ENCODE assay signal across 8 cellular contexts in the genomic region with DNA sequence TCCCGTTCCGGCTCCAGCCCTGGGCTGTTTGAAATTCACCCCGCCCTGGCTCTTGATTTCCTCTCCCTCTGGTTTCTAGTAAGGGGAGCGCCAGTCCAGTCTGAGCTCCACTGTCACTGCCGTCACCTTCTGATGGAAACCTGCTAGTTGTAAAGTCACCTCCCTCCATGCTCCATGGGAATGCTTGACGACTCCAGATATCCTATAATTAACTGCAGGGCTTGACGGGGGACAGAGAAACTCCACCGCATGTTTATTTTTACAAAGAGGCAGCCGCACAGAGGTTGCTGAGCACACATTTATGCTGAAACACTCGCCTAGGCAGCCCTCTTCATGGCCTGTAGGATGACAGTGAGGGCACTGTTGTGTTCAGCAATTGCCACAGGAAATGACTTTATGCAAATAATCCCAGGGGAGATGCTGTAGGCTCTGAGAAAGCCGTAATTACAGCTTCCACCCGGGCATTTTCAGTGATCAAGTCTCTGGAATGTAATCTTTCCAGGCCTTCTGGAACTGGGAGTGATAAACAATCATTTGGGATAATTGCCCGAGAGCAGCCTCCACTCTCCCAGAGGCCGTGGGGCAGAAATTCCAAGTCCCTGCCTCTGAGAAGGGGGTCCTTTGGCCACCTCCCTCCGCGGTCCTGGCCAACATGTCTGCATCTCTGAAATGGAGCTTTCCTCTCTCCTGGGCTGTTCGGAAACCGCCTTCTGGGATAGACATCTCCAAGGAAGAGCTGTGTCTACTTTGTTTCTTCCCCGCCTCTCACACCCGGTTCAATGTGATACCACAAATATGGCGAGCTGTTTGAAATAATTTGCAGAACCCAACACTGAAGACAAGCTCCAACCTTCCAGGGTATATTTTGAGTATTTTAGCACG.
A peak's percentile ranks its signal among the peaks of the same experiment; 100 is the strongest.
DNase-seq lines count a peak whose midpoint lies in the region; ATAC-seq and TF ChIP-seq lines count a peak whose summit lies in the region.

No MANE protein-coding gene starts in this region.

- H3K4me1 Mint-ChIP-seq in activated B cell treated with CpG ODN at 0.5 μM for 24 hours (peaks cover 58% of the 10 kb centered on the region), nephron (peaks cover 31% of the 10 kb centered on the region)
- peaks cover 13% of the 10 kb centered on the region for H3K4me1 Mint-ChIP-seq in activated CD8-positive, alpha-beta T cell treated with anti-CD3 and anti-CD28 coated beads, Interleukin-2, amount 10 ng/mL, durations not matched to agents 7 days and 5 days (ENCODE audit: low read depth)
- H3K4me1 Mint-ChIP-seq in stimulated activated effector memory CD8-positive, alpha-beta T cell treated with anti-CD3 and anti-CD28 coated beads, Interleukin-12 subunit alpha, Interleukin-12 subunit beta, amount 100 ng/mL, for 72 hours: peaks cover 17% of the 10 kb centered on the region

- H2AFZ ChIP-seq in mammary epithelial cell (ENCODE audit: low read depth, low read length): no peak overlapping the region

- H3K9me3 ChIP-seq in breast epithelium: no peaks in the 10 kb centered on the region
- H3K9me3 ChIP-seq in mammary epithelial cell (replicated peaks; ENCODE audit: insufficient read depth, low read length): no peaks in the 10 kb centered on the region

- dilution Hi-C loops in mammary epithelial cell (cut with HindIII; ENCODE audit: low sequenced_read_pairs): no loop called here

- 94% methylated on average over 21 of the region's 22 CpGs for WGBS in mammary epithelial cell (ENCODE audit: low coverage, missing lambda C conversion rate)

- H3K9ac ChIP-seq in mammary epithelial cell (ENCODE audit: insufficient read depth, low read length): no peak overlapping the region

- DNase-seq in breast epithelium (ENCODE audit: low spot score in 2 of 2) (no peak), mammary epithelial cell (no peak), activated B cell treated with CpG ODN at 0.5 μM for 24 hours (no peak), hippocampal formation (lab: John Stamatoyannopoulos, UW) (no peak)
- DNase-seq in activated CD8-positive, alpha-beta T cell treated with anti-CD3 and anti-CD28 coated beads, Interleukin-2, amount 10 ng/mL, durations not matched to agents 7 days and 5 days: no peak
- DNase-seq in stimulated activated effector memory CD8-positive, alpha-beta T cell treated with anti-CD3 and anti-CD28 coated beads, Interleukin-12 subunit alpha, Interleukin-12 subunit beta, amount 100 ng/mL, for 72 hours (ENCODE audit: low spot score in 2 of 2): no peak

- H4K20me1 ChIP-seq in mammary epithelial cell (ENCODE audit: insufficient read depth, low read length): no peaks in the 10 kb centered on the region

- peaks cover 0 to 8% of the 10 kb centered on the region in 2 donors for H3K4me1 ChIP-seq in breast epithelium
- H3K4me1 ChIP-seq in mammary epithelial cell (ENCODE audit: insufficient read depth, low read length): peaks cover 22% of the 10 kb centered on the region

- in situ Hi-C loops in mammary epithelial cell (cut with MboI; ENCODE audit: low sequenced_read_pairs in 2 of 2): no loop called here

- H3K36me3 Mint-ChIP-seq in activated B cell treated with CpG ODN at 0.5 μM for 24 hours (ENCODE audit: low read depth) (no peaks in the 10 kb centered on the region), nephron (ENCODE audit: low read depth) (no peaks in the 10 kb centered on the region)
- no peaks in the 10 kb centered on the region for H3K36me3 Mint-ChIP-seq in activated CD8-positive, alpha-beta T cell treated with anti-CD3 and anti-CD28 coated beads, Interleukin-2, amount 10 ng/mL, durations not matched to agents 7 days and 5 days (ENCODE audit: low read depth)
- H3K36me3 Mint-ChIP-seq in stimulated activated effector memory CD8-positive, alpha-beta T cell treated with anti-CD3 and anti-CD28 coated beads, Interleukin-12 subunit alpha, Interleukin-12 subunit beta, amount 100 ng/mL, for 72 hours: no peaks in the 10 kb centered on the region

- peak overlapping the region; percentile 14 to 54 for H3K27ac ChIP-seq in breast epithelium
- H3K27ac ChIP-seq in mammary epithelial cell (ENCODE audit: insufficient read depth, low read depth, low read length): no peak overlapping the region

- H3K27me3 Mint-ChIP-seq in activated B cell treated with CpG ODN at 0.5 μM for 24 hours: no peaks in the 10 kb centered on the region
- H3K27me3 Mint-ChIP-seq in nephron (ENCODE audit: low read depth): peaks cover 4% of the 10 kb centered on the region
- peaks cover 14% of the 10 kb centered on the region for H3K27me3 Mint-ChIP-seq in activated CD8-positive, alpha-beta T cell treated with anti-CD3 and anti-CD28 coated beads, Interleukin-2, amount 10 ng/mL, durations not matched to agents 7 days and 5 days (ENCODE audit: low read depth)

- TF ChIP-seq CTCF in breast epithelium (IDR thresholded peaks at IDR 0.05) (no peak), mammary epithelial cell (conservative IDR thresholded peaks at IDR 0.05 in 1 of 2, IDR thresholded peaks at IDR 0.05 in 1 of 2; ENCODE audit: extremely low read depth in 1 of 2, insufficient read depth in 1 of 2, low read depth in 1 of 2, low read length in 2 of 2) (no peak), activated B cell treated with CpG ODN at 0.5 μM for 24 hours (IDR thresholded peaks at IDR 0.05) (no peak), nephron (IDR thresholded peaks at IDR 0.05; ENCODE audit: unreplicated experiment in 3 of 3) (no peak)

- H3K27me3 ChIP-seq in breast epithelium: no peaks in the 10 kb centered on the region
- H3K27me3 ChIP-seq in mammary epithelial cell (ENCODE audit: insufficient read depth, low read length): no peaks in the 10 kb centered on the region

- H3K79me2 ChIP-seq in mammary epithelial cell (ENCODE audit: insufficient read depth, low read length): no peaks in the 10 kb centered on the region

- H3K36me3 ChIP-seq in breast epithelium (no peaks in the 10 kb centered on the region), mammary epithelial cell (ENCODE audit: insufficient read depth, low read length) (no peaks in the 10 kb centered on the region)

- BruUV-seq in mammary epithelial cell (replicated peaks; lab: Mats Ljungman, UMichigan): no TSS peak

- ATAC-seq in HG02981 (IDR thresholded peaks at IDR 0.05; ENCODE audit: unreplicated experiment) (peak; percentile 88), activated B cell treated with CpG ODN at 0.5 μM for 24 hours (ENCODE audit: low read depth) (peak; percentile 87)
- ATAC-seq in activated CD8-positive, alpha-beta T cell treated with anti-CD3 and anti-CD28 coated beads, Interleukin-2, amount 10 ng/mL, durations not matched to agents 7 days and 5 days: no peak
- ATAC-seq in stimulated activated effector memory CD8-positive, alpha-beta T cell treated with anti-CD3 and anti-CD28 coated beads, Interleukin-12 subunit alpha, Interleukin-12 subunit beta, amount 100 ng/mL, for 72 hours: no peak

- H3K9me3 Mint-ChIP-seq in activated B cell treated with CpG ODN at 0.5 μM for 24 hours (peaks cover 15% of the 10 kb centered on the region), nephron (peaks cover 5% of the 10 kb centered on the region)
- no peaks in the 10 kb centered on the region for H3K9me3 Mint-ChIP-seq in activated CD8-positive, alpha-beta T cell treated with anti-CD3 and anti-CD28 coated beads, Interleukin-2, amount 10 ng/mL, durations not matched to agents 7 days and 5 days (ENCODE audit: insufficient read depth)
- peaks cover 8% of the 10 kb centered on the region for H3K9me3 Mint-ChIP-seq in stimulated activated effector memory CD8-positive, alpha-beta T cell treated with anti-CD3 and anti-CD28 coated beads, Interleukin-12 subunit alpha, Interleukin-12 subunit beta, amount 100 ng/mL, for 72 hours

- H3K27ac Mint-ChIP-seq in activated B cell treated with CpG ODN at 0.5 μM for 24 hours: peak overlapping the region; percentile 87
- peak overlapping the region; percentile 79 to 96 (median 91) for H3K27ac Mint-ChIP-seq in nephron
- H3K27ac Mint-ChIP-seq in activated CD8-positive, alpha-beta T cell treated with anti-CD3 and anti-CD28 coated beads, Interleukin-2, amount 10 ng/mL, durations not matched to agents 7 days and 5 days: no peak overlapping the region
- H3K27ac Mint-ChIP-seq in stimulated activated effector memory CD8-positive, alpha-beta T cell treated with anti-CD3 and anti-CD28 coated beads, Interleukin-12 subunit alpha, Interleukin-12 subunit beta, amount 100 ng/mL, for 72 hours: no peak overlapping the region

- H3K4me2 ChIP-seq in mammary epithelial cell (ENCODE audit: insufficient read depth, low read depth, low read length): no peak overlapping the region

- H3K4me3 Mint-ChIP-seq in activated B cell treated with CpG ODN at 0.5 μM for 24 hours (peak overlapping the region; percentile 81), nephron (peak overlapping the region; percentile 32 to 55 (median 52))
- no peak overlapping the region for H3K4me3 Mint-ChIP-seq in activated CD8-positive, alpha-beta T cell treated with anti-CD3 and anti-CD28 coated beads, Interleukin-2, amount 10 ng/mL, durations not matched to agents 7 days and 5 days
- H3K4me3 Mint-ChIP-seq in stimulated activated effector memory CD8-positive, alpha-beta T cell treated with anti-CD3 and anti-CD28 coated beads, Interleukin-12 subunit alpha, Interleukin-12 subunit beta, amount 100 ng/mL, for 72 hours: no peak overlapping the region

- H3K4me3 ChIP-seq in breast epithelium (no peak overlapping the region), mammary epithelial cell (replicated peaks in 1 of 3; ENCODE audit: insufficient read depth in 1 of 3, low read depth in 2 of 3, low read length in 3 of 3) (no peak overlapping the region)

- POLR2A ChIA-PET in activated B cell treated with CpG ODN at 0.5 μM for 24 hours (lab: Charles Lee): interaction anchor here (0.5 to 3.0 kb wide), 12 partner anchors 12 to 647 kb away, joined by 3 to 34 read pairs (median 6); partner anchors contain the start of gene KLF6
- POLR2A ChIA-PET in activated CD8-positive, alpha-beta T cell treated with anti-CD3 and anti-CD28 coated beads, Interleukin-2, amount 10 ng/mL, durations not matched to agents 7 days and 5 days (lab: Charles Lee): no interaction called here

- CTCF ChIA-PET in mammary epithelial cell (lab: Charles Lee; ENCODE audit: low non-redundant PET) (no interaction called here), activated B cell treated with CpG ODN at 0.5 μM for 24 hours (lab: Charles Lee) (interaction anchor here (0.9 to 1.0 kb wide), 2 partner anchors 12 to 273 kb away, joined by 3 read pairs; no protein-coding TSS in a partner anchor)
- CTCF ChIA-PET in activated CD8-positive, alpha-beta T cell treated with anti-CD3 and anti-CD28 coated beads, Interleukin-2, amount 10 ng/mL, durations not matched to agents 7 days and 5 days (lab: Charles Lee): no interaction called here

- intact Hi-C loops in breast epithelium (cut with DNase I; ENCODE audit: low total_unique reads) (no loop called here), mammary epithelial cell (cut with micrococcal nuclease) (no loop called here), activated B cell treated with CpG ODN at 0.5 μM for 24 hours (cut with micrococcal nuclease) (loop anchor here (1.0 to 10.0 kb wide), 7 partner anchors 12 to 848 kb away; no protein-coding TSS in a partner anchor)

- TF ChIP-seq POLR2A in breast epithelium (IDR thresholded peaks at IDR 0.05): no peak

Comparison
In these comparisons a context has a peak if more than half of its experiments do, and no peak if none do; other contexts are left out.
1. ATAC-seq: peak in HG02981 (single experiment) and activated B cell treated with CpG ODN at 0.5 μM for 24 hours (single experiment); none in activated CD8-positive, alpha-beta T cell treated with anti-CD3 and anti-CD28 coated beads, Interleukin-2, amount 10 ng/mL, durations not matched to agents 7 days and 5 days (single experiment) and stimulated activated effector memory CD8-positive, alpha-beta T cell treated with anti-CD3 and anti-CD28 coated beads, Interleukin-12 subunit alpha, Interleukin-12 subunit beta, amount 100 ng/mL, for 72 hours (single experiment).
2. H3K27ac Mint-ChIP-seq: peak in activated B cell treated with CpG ODN at 0.5 μM for 24 hours (single experiment) and nephron (3 of 3); none in activated CD8-positive, alpha-beta T cell treated with anti-CD3 and anti-CD28 coated beads, Interleukin-2, amount 10 ng/mL, durations not matched to agents 7 days and 5 days (single experiment) and stimulated activated effector memory CD8-positive, alpha-beta T cell treated with anti-CD3 and anti-CD28 coated beads, Interleukin-12 subunit alpha, Interleukin-12 subunit beta, amount 100 ng/mL, for 72 hours (single experiment).
3. H3K4me3 Mint-ChIP-seq: peak in activated B cell treated with CpG ODN at 0.5 μM for 24 hours (single experiment) and nephron (3 of 3); none in activated CD8-positive, alpha-beta T cell treated with anti-CD3 and anti-CD28 coated beads, Interleukin-2, amount 10 ng/mL, durations not matched to agents 7 days and 5 days (single experiment) and stimulated activated effector memory CD8-positive, alpha-beta T cell treated with anti-CD3 and anti-CD28 coated beads, Interleukin-12 subunit alpha, Interleukin-12 subunit beta, amount 100 ng/mL, for 72 hours (single experiment).